1 cellular context compared by ENCODE assay signal in genomic region chr10:119120413-119120867, GRCh38.
TF ChIP-seq lines count a peak whose summit lies in the region.

No MANE protein-coding gene starts in this region.

TF ChIP-seq in HepG2, 621 proteins besides CTCF, POLR2A, EP300 and RAD21 (continued from another document and continues in another):
- TF ChIP-seq ZBTB25 (CRISPR knock-in tag; IDR thresholded peaks at IDR 0.05) (peak; percentile 90), POLR2G (IDR thresholded peaks at IDR 0.05; ENCODE audit: low read depth, low read length) (no peak), REST (IDR thresholded peaks at IDR 0.05; ENCODE audit: borderline replicate concordance in 1 of 2, low read depth in 1 of 2, low read length in 2 of 2) (peak in 1 of 2 experiments; percentile 56; a peak in 1 of 4 replicates), ZGPAT (CRISPR knock-in tag; IDR thresholded peaks at IDR 0.05) (peak; percentile 94), ZBTB49 (CRISPR knock-in tag; IDR thresholded peaks at IDR 0.05; ENCODE audit: borderline replicate concordance) (no peak), CREB1 (IDR thresholded peaks at IDR 0.05) (no peak), CREB1 (CRISPR knock-in tag; IDR thresholded peaks at IDR 0.05) (peak; percentile 82), ZHX2 (IDR thresholded peaks at IDR 0.05; ENCODE audit: low read depth) (0 out of 2 replicates have a peak, but pooled peaks have one; percentile 57), ZHX2 (CRISPR knock-in tag; IDR thresholded peaks at IDR 0.05; ENCODE audit: borderline replicate concordance) (peak; percentile 40; the same call in 1 of the 2 replicates), ZNF678 (CRISPR knock-in tag; IDR thresholded peaks at IDR 0.05) (no peak), MAFG (CRISPR knock-in tag; IDR thresholded peaks at IDR 0.05) (peak; percentile 85), CCAR2 (optimal IDR thresholded peaks at IDR 0.05; ENCODE audit: low read depth, low read length) (no peak), ISL2 (CRISPR knock-in tag; IDR thresholded peaks at IDR 0.05) (peak; percentile 91), FOXA1 (IDR thresholded peaks at IDR 0.05) (no peak), FOXA1 (CRISPR knock-in tag; IDR thresholded peaks at IDR 0.05) (peak; percentile 69), THRA (CRISPR knock-in tag; IDR thresholded peaks at IDR 0.05; ENCODE audit: borderline replicate concordance) (peak; percentile 93), MEF2D (CRISPR knock-in tag; IDR thresholded peaks at IDR 0.05) (peak; percentile 100), TFDP1 (CRISPR knock-in tag; IDR thresholded peaks at IDR 0.05; ENCODE audit: borderline replicate concordance) (no peak), ZNF431 (CRISPR knock-in tag; IDR thresholded peaks at IDR 0.05; ENCODE audit: borderline replicate concordance, low read depth) (peak; percentile 77; the same call in 1 of the 2 replicates), ZBTB33 (CRISPR knock-in tag; IDR thresholded peaks at IDR 0.05) (peak; percentile 32; the same call in 1 of the 2 replicates), NR2F1 (CRISPR knock-in tag; IDR thresholded peaks at IDR 0.05) (peak; percentile 23 to 38; a peak in 3 of 4 replicates), ARID2 (CRISPR knock-in tag; IDR thresholded peaks at IDR 0.05; ENCODE audit: borderline replicate concordance) (no peak), HNF1B (CRISPR knock-in tag; IDR thresholded peaks at IDR 0.05) (peak; percentile 85), FOXP1 (IDR thresholded peaks at IDR 0.05) (peak; percentile 46; the same call in 1 of the 2 replicates), FOXP1 (CRISPR knock-in tag; IDR thresholded peaks at IDR 0.05) (peak; percentile 94), SMAD3 (CRISPR knock-in tag; IDR thresholded peaks at IDR 0.05) (peak; percentile 92), MXD3 (CRISPR knock-in tag; IDR thresholded peaks at IDR 0.05) (no peak), KLF11 (CRISPR knock-in tag; IDR thresholded peaks at IDR 0.05) (no peak), IRX3 (CRISPR knock-in tag; IDR thresholded peaks at IDR 0.05; ENCODE audit: borderline replicate concordance, low read depth) (no peak), DNMT1 (CRISPR knock-in tag; IDR thresholded peaks at IDR 0.05) (no peak)
